In genomic region chr13:110396476-110396875, GRCh38 we compare ENCODE assay signal across 13 cellular contexts.
DNase-seq lines count a peak whose midpoint lies in the region; ATAC-seq and TF ChIP-seq lines count a peak whose summit lies in the region.
"Had no signal": no experiment of that assay in that cellular context is flagged by ENCODE, and none has a peak within 500 bp of the region (broad histone marks: within the 10 kb centered on the region; RNA-seq: fewer than 3 reads in every experiment).

No MANE protein-coding gene starts in this region.

- no peaks in the 10 kb centered on the region for H3K27me3 Mint-ChIP-seq in mesothelial cell of epicardium (ENCODE audit: low read depth)

- ATAC-seq in GM18517 (IDR thresholded peaks at IDR 0.05; ENCODE audit: unreplicated experiment) (no peak), GM21723 (IDR thresholded peaks at IDR 0.05; ENCODE audit: unreplicated experiment) (no peak), GM21825 (IDR thresholded peaks at IDR 0.05; ENCODE audit: unreplicated experiment) (no peak)
- ATAC-seq: CD8-positive, alpha-beta T cell had no signal

- H3K4me1 Mint-ChIP-seq in mesothelial cell of epicardium, result peaks cover 57% of the 10 kb centered on the region
- H3K4me1 Mint-ChIP-seq: central memory CD8-positive, alpha-beta T cell had no signal

- peaks cover 0 to 9% of the 10 kb centered on the region in 2 donors for H3K4me1 ChIP-seq in breast epithelium
- H3K4me1 ChIP-seq in suprapubic skin, result peaks cover 27% of the 10 kb centered on the region

- intact Hi-C loops in breast epithelium (cut with DNase I; ENCODE audit: low total_unique reads), result no loop called here

- H3K9me3 Mint-ChIP-seq in mesothelial cell of epicardium, result no peaks in the 10 kb centered on the region
- H3K9me3 Mint-ChIP-seq: CD8-positive, alpha-beta T cell; central memory CD8-positive, alpha-beta T cell had no signal

- no peak overlapping the region for H3K4me3 Mint-ChIP-seq in mesothelial cell of epicardium
- H3K4me3 Mint-ChIP-seq: CD8-positive, alpha-beta T cell; central memory CD8-positive, alpha-beta T cell had no signal

- no peaks in the 10 kb centered on the region for H3K36me3 ChIP-seq in breast epithelium
- no peaks in the 10 kb centered on the region for H3K36me3 ChIP-seq in suprapubic skin

- peak overlapping the region; percentile 66 for H3K27ac Mint-ChIP-seq in mesothelial cell of epicardium
- H3K27ac Mint-ChIP-seq: CD8-positive, alpha-beta T cell had no signal

- DNase-seq in LHCN-M2 (ENCODE audit: low read depth) (peak; percentile 82), breast epithelium (ENCODE audit: low spot score in 2 of 2) (no peak), mesothelial cell of epicardium (ENCODE audit: low spot score in 2 of 2, unreplicated experiment in 2 of 2) (no peak), suprapubic skin (ENCODE audit: low spot score in 2 of 2) (no peak), HK-2 (ENCODE audit: unreplicated experiment) (no peak)
- DNase-seq: activated CD4-positive, CD25-positive, alpha-beta regulatory T cell treated with anti-CD3 and anti-CD28 coated beads, Interleukin-2, amount 50 U/mL, for 72 hours; CD8-positive, alpha-beta T cell; NCI-H1105; NCI-H526 had no signal

- TF ChIP-seq POLR2A in breast epithelium (IDR thresholded peaks at IDR 0.05), result no peak
- no peak for TF ChIP-seq POLR2A in suprapubic skin (IDR thresholded peaks at IDR 0.05)

- H3K27ac ChIP-seq in breast epithelium, result peak overlapping the region; percentile 89 to 93
- H3K27ac ChIP-seq in suprapubic skin, result peak overlapping the region; percentile 88

- H3K4me3 ChIP-seq in breast epithelium (peak overlapping the region in 1 of 3 donors; percentile 52), suprapubic skin (no peak overlapping the region)

- H3K9me3 ChIP-seq in breast epithelium, result no peaks in the 10 kb centered on the region
- H3K9me3 ChIP-seq in suprapubic skin, result no peaks in the 10 kb centered on the region

- H3K36me3 Mint-ChIP-seq in mesothelial cell of epicardium, result peaks cover 9% of the 10 kb centered on the region
- H3K36me3 Mint-ChIP-seq: CD8-positive, alpha-beta T cell had no signal

- no peaks in the 10 kb centered on the region for H3K27me3 ChIP-seq in breast epithelium
- no peaks in the 10 kb centered on the region for H3K27me3 ChIP-seq in suprapubic skin

- 63% methylated on average over 6 of the region's 6 CpGs for WGBS in suprapubic skin

- TF ChIP-seq CTCF in breast epithelium (IDR thresholded peaks at IDR 0.05), result no peak
- no peak for TF ChIP-seq CTCF in mesothelial cell of epicardium (IDR thresholded peaks at IDR 0.05; ENCODE audit: unreplicated experiment)
- TF ChIP-seq CTCF in suprapubic skin (IDR thresholded peaks at IDR 0.05), result no peak

- no peak for TF ChIP-seq EP300 in suprapubic skin (IDR thresholded peaks at IDR 0.05)
